15 cellular contexts compared by ENCODE assay signal in the genomic region with DNA sequence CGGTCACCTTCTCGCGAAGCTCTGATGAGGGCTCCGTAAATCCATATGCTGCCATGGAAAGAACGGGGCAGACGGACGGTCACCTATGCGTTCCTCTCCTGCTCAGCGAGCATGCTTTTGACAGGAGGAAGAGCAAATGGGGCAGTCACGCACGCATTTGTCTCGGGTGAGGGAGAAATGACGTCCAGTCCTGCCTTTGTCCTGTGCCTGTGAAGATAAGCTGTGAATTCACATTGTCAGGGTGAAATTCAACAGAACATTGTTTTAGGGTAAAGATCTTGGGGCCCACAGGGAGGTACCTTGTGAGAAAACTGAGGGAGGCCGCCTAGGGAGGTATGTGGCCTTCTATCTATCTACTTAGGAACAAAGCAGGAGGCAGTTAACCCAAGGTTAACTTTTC.
DNase-seq lines count a peak whose midpoint lies in the region; ATAC-seq and TF ChIP-seq lines count a peak whose summit lies in the region.
"Had no signal": no experiment of that assay in that cellular context is flagged by ENCODE, and none has a peak within 500 bp of the region (broad histone marks: within the 10 kb centered on the region; RNA-seq: fewer than 3 reads in every experiment).

No MANE protein-coding gene starts in this region.

- H3K4me1 Mint-ChIP-seq in activated naive CD4-positive, alpha-beta T cell treated with anti-CD3 and anti-CD28 coated beads, Interleukin-2, amount 50 U/mL, for 24 hours = peaks cover 62% of the 10 kb centered on the region
- H3K4me1 Mint-ChIP-seq in central memory CD8-positive, alpha-beta T cell = peaks cover 39% of the 10 kb centered on the region

- peak overlapping the region; percentile 6 for H3K27ac Mint-ChIP-seq in activated naive CD4-positive, alpha-beta T cell treated with anti-CD3 and anti-CD28 coated beads, Interleukin-2, amount 50 U/mL, for 24 hours
- H3K27ac Mint-ChIP-seq in central memory CD8-positive, alpha-beta T cell (ENCODE audit: low read depth) = no peak overlapping the region
- H3K27ac Mint-ChIP-seq: endodermal cell had no signal

- H3K27me3 ChIP-seq in RWPE2 (ENCODE audit: insufficient read depth, poor library complexity, severe bottlenecking) = no peaks in the 10 kb centered on the region

- no peak overlapping the region for H3K27ac ChIP-seq in RWPE2 (ENCODE audit: poor library complexity, severe bottlenecking)
- H3K27ac ChIP-seq: suprapubic skin, VCaP had no signal

- no peak overlapping the region for H3K4me3 ChIP-seq in RWPE2 (ENCODE audit: severe bottlenecking)
- H3K4me3 ChIP-seq: suprapubic skin had no signal

- no peaks in the 10 kb centered on the region for H3K36me3 Mint-ChIP-seq in activated naive CD4-positive, alpha-beta T cell treated with anti-CD3 and anti-CD28 coated beads, Interleukin-2, amount 50 U/mL, for 24 hours
- peaks cover 4% of the 10 kb centered on the region for H3K36me3 Mint-ChIP-seq in central memory CD8-positive, alpha-beta T cell (ENCODE audit: insufficient read depth)

- DNase-seq in activated naive CD4-positive, alpha-beta T cell treated with Interleukin-2 at 50 U/mL for 16 hours = no peak
- DNase-seq in RWPE2 (ENCODE audit: low spot score) = no peak
- DNase-seq in central memory CD8-positive, alpha-beta T cell (ENCODE audit: low spot score in 2 of 2) = no peak
- no peak for DNase-seq in GM13976 (ENCODE audit: low spot score)
- no peak for DNase-seq in NCI-H2171 treated with DMSO at 0.1 percent for 48 hours (lab: John Stamatoyannopoulos, UW)
- no peak for DNase-seq in NCI-H187 treated with DMSO at 0.1 percent for 48 hours (lab: John Stamatoyannopoulos, UW)
- DNase-seq: aorta, DMS 273 treated with DMSO at 0.1 percent for 48 hours, endodermal cell, NCI-H2081 treated with DMSO at 0.1 percent for 48 hours, NCI-H526 had no signal

- no peaks in the 10 kb centered on the region for H3K4me1 ChIP-seq in RWPE2 (ENCODE audit: insufficient read depth, poor library complexity, severe bottlenecking)
- H3K4me1 ChIP-seq: suprapubic skin had no signal

- no peaks in the 10 kb centered on the region for H3K9me3 ChIP-seq in RWPE2 (ENCODE audit: severe bottlenecking)
- H3K9me3 ChIP-seq: suprapubic skin had no signal

- peak overlapping the region; percentile 68 for H3K4me3 Mint-ChIP-seq in activated naive CD4-positive, alpha-beta T cell treated with anti-CD3 and anti-CD28 coated beads, Interleukin-2, amount 50 U/mL, for 24 hours
- peak overlapping the region; percentile 60 for H3K4me3 Mint-ChIP-seq in central memory CD8-positive, alpha-beta T cell
- H3K4me3 Mint-ChIP-seq: endodermal cell had no signal

- no peaks in the 10 kb centered on the region for H3K36me3 ChIP-seq in RWPE2 (ENCODE audit: low read depth)
- H3K36me3 ChIP-seq: suprapubic skin had no signal

- H3K27me3 Mint-ChIP-seq in activated naive CD4-positive, alpha-beta T cell treated with anti-CD3 and anti-CD28 coated beads, Interleukin-2, amount 50 U/mL, for 24 hours = no peaks in the 10 kb centered on the region
- H3K27me3 Mint-ChIP-seq in central memory CD8-positive, alpha-beta T cell = no peaks in the 10 kb centered on the region

- in situ Hi-C loops in GM13976 (cut with MboI; ENCODE audit: low sequenced_read_pairs, unreplicated experiment) = loop anchor here (10.0 kb wide), 1 partner anchor 61 kb away; no protein-coding TSS in a partner anchor

- 0 out of 3 replicates have a peak, but pooled peaks have one; percentile 25 for ATAC-seq in RWPE2 (ENCODE audit: low read depth)
- ATAC-seq in central memory CD8-positive, alpha-beta T cell (replicated peaks; ENCODE audit: extremely low read depth, poor library complexity, severe bottlenecking) = no peak
- ATAC-seq: sciatic nerve had no signal

- TF ChIP-seq CTCF in RWPE2 (IDR thresholded peaks at IDR 0.05; ENCODE audit: poor library complexity, severe bottlenecking) (no peak), GM13976 (IDR thresholded peaks at IDR 0.05; ENCODE audit: borderline replicate concordance, control extremely low read depth, extremely low read depth, insufficient read depth, missing control alignments) (no peak)

- H3K9me3 Mint-ChIP-seq in activated naive CD4-positive, alpha-beta T cell treated with anti-CD3 and anti-CD28 coated beads, Interleukin-2, amount 50 U/mL, for 24 hours = no peaks in the 10 kb centered on the region
- no peaks in the 10 kb centered on the region for H3K9me3 Mint-ChIP-seq in central memory CD8-positive, alpha-beta T cell
- H3K9me3 Mint-ChIP-seq: endodermal cell had no signal
